ENCODE assay signal across 8 cellular contexts in the genomic region with DNA sequence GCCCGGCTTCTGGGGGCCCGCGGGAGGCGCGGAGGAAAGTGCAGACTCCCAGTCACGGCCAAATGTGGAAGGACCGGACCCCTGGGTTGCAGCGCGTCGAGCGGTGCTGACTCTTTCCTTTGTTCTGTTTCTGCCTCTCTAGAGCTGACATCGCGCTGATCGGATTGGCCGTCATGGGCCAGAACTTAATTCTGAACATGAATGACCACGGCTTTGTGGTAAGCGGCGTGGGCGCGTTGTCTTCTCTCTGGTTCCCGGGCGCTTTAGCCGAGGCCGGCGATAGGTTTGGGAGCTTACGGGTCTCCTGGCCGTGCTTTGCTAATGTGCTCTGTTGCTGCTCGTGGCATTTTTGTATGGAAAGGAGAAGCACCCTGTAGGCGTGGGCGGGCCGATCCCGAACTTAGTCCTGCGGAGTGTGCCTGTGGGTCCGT. TPM values are rescaled to one million over a fixed set of nuclear protein-coding genes. Genes with fewer than 3 reads are reported as not detected.
DNase-seq lines count a peak whose midpoint lies in the region; ATAC-seq and TF ChIP-seq lines count a peak whose summit lies in the region.

No MANE protein-coding gene starts in this region.

- H3K9me3 ChIP-seq in DND-41 (ENCODE audit: insufficient read depth, low read length, severe bottlenecking): no peaks in the 10 kb centered on the region
- peaks cover 0 to 3% (median 0%) of the 10 kb centered on the region in 11 donors for H3K9me3 ChIP-seq in heart right ventricle

- DNase-seq in DND-41 (no peak), heart right ventricle (peak in 1 of 2 donors; percentile 18), posterior vena cava (ENCODE audit: low spot score) (peak; percentile 85), GM10266 (ENCODE audit: extremely low spot score) (no peak), NOMO-1 treated with dmso at 0.1 percent for 144 hours (lab: John Stamatoyannopoulos, UW; ENCODE audit: unreplicated experiment) (no peak), AG20443 (ENCODE audit: low spot score) (no peak)

- H2AFZ ChIP-seq in DND-41 (ENCODE audit: low read depth, low read length): peak overlapping the region; percentile 81

- ATAC-seq in DND-41 (ENCODE audit: insufficient read depth, low read depth) (no peak), HG03439 (IDR thresholded peaks at IDR 0.05; ENCODE audit: unreplicated experiment) (peak; percentile 4), heart right ventricle (peak in 1 of 8 donors; percentile 0)

- intact Hi-C loops in heart right ventricle (cut with DNase I) (loop anchor here in 1 of 10 donors (2.0 kb wide), 2 partner anchors 23 to 75 kb away; a partner anchor contains a TSS), posterior vena cava (cut with DNase I) (no loop called here)

- peaks cover 32% of the 10 kb centered on the region for H3K79me2 ChIP-seq in DND-41 (ENCODE audit: insufficient read depth, low read length)

- H3K36me3 ChIP-seq in DND-41 (ENCODE audit: insufficient read depth, low read length): peaks cover 41% of the 10 kb centered on the region
- peaks cover 0 to 34% (median 16%) of the 10 kb centered on the region in 9 donors for H3K36me3 ChIP-seq in heart right ventricle

- peak overlapping the region; percentile 67 for H3K9ac ChIP-seq in DND-41 (ENCODE audit: low read depth, low read length)

- TF ChIP-seq CTCF in DND-41 (IDR thresholded peaks at IDR 0.05; ENCODE audit: borderline replicate concordance, extremely low read depth, low read length, poor library complexity, severe bottlenecking) (no peak), heart right ventricle (IDR thresholded peaks at IDR 0.05) (no peak), GM10266 (IDR thresholded peaks at IDR 0.05; ENCODE audit: control insufficient read depth, insufficient read depth, low read depth, missing control alignments) (no peak)

- WGBS in heart right ventricle, 2 donors: 0 to 1% methylated on average over 34 of the region's 34 CpGs

- H3K4me1 Mint-ChIP-seq in activated naive CD8-positive, alpha-beta T cell (ENCODE audit: low read depth): peaks cover 23% of the 10 kb centered on the region

- H4K20me1 ChIP-seq in DND-41 (ENCODE audit: insufficient read depth, low read length): peaks cover 23% of the 10 kb centered on the region

- H3K4me1 ChIP-seq in DND-41 (ENCODE audit: insufficient read depth, low read length) (peaks cover 39% of the 10 kb centered on the region), heart right ventricle (peaks cover 3 to 52% (median 14%) of the 10 kb centered on the region in 9 donors)

- H3K4me3 ChIP-seq in DND-41 (ENCODE audit: low read depth in 1 of 2, low read length in 2 of 2): peak overlapping the region; percentile 67 to 82; a peak in 3 of 4 replicates
- H3K4me3 ChIP-seq in heart right ventricle: peak overlapping the region; percentile 57 to 99 (median 80)

- peak overlapping the region; percentile 85 for H3K27ac Mint-ChIP-seq in activated naive CD8-positive, alpha-beta T cell

- peak overlapping the region; percentile 84 for H3K4me2 ChIP-seq in DND-41 (ENCODE audit: insufficient read depth, low read length)

- H3K27me3 Mint-ChIP-seq in activated naive CD8-positive, alpha-beta T cell: no peaks in the 10 kb centered on the region

- peak overlapping the region; percentile 75 for H3K27ac ChIP-seq in DND-41 (ENCODE audit: low read length)
- H3K27ac ChIP-seq in heart right ventricle: peak overlapping the region; percentile 59 to 97 (median 90)

- peaks cover 6% of the 10 kb centered on the region for H3K36me3 Mint-ChIP-seq in activated naive CD8-positive, alpha-beta T cell

- peak overlapping the region; percentile 94 for H3K4me3 Mint-ChIP-seq in activated naive CD8-positive, alpha-beta T cell

- no peaks in the 10 kb centered on the region for H3K9me3 Mint-ChIP-seq in activated naive CD8-positive, alpha-beta T cell (ENCODE audit: low read depth)

- no peaks in the 10 kb centered on the region for H3K27me3 ChIP-seq in DND-41 (ENCODE audit: insufficient read depth, low read length, poor library complexity)
- no peaks in the 10 kb centered on the region for H3K27me3 ChIP-seq in heart right ventricle

RNA-seq across cellular contexts. Expression of a gene that starts 0.6 kb away (rescaled TPM):
- total RNA-seq in heart right ventricle: 10 to 100 TPM; 28.3 to 60.9 (median 32.9) TPM
- polyA plus RNA-seq in heart right ventricle: 10 to 100 TPM; 14.3 to 28.0 TPM
- 10 to 100 TPM; 41.6 to 60.4 TPM for total RNA-seq in posterior vena cava

RNA-seq across cellular contexts. Expression of a gene that starts 30.7 kb away (rescaled TPM):
- total RNA-seq in heart right ventricle: 10 to 100 TPM in 4 of 10 donors, 1 to 10 TPM in 6; 4.9 to 10.7 (median 9.4) TPM
- polyA plus RNA-seq in heart right ventricle: 1 to 10 TPM; 7.2 to 9.4 TPM
- total RNA-seq in posterior vena cava: 1 to 10 TPM; 7.2 to 7.8 TPM

RNA-seq across cellular contexts. Expression of a gene that starts 50.3 kb away (rescaled TPM):
- total RNA-seq in heart right ventricle (under 1 TPM in 3 of 10 donors, not detected in 7; 0.25 to 0.52 (median 0.36) TPM), posterior vena cava (under 1 TPM in 1 of 2 donors, not detected in 1; 0.33 TPM)
- polyA plus RNA-seq in heart right ventricle: under 1 TPM; 0.13 to 0.66 TPM
